Comparison of ENCODE assay signal across 14 cellular contexts in genomic region chr11:112797072-112797471, GRCh38.
DNase-seq lines count a peak whose midpoint lies in the region; ATAC-seq and TF ChIP-seq lines count a peak whose summit lies in the region.
"Had no signal": no experiment of that assay in that cellular context is flagged by ENCODE, and none has a peak within 500 bp of the region (broad histone marks: within the 10 kb centered on the region; RNA-seq: fewer than 3 reads in every experiment).

No MANE protein-coding gene starts in this region.

- ATAC-seq in GM23338 = peak; percentile 87
- ATAC-seq in gastroesophageal sphincter = no peak
- ATAC-seq: activated CD4-positive, alpha-beta T cell treated with anti-CD3 and anti-CD28 coated beads for 36 hours; stimulated activated naive CD8-positive, alpha-beta T cell treated with anti-CD3 and anti-CD28 coated beads, Interleukin-15, Interleukin-2, amounts not matched to agents 100 U/mL and 50 U/mL, for 24 hours; T-helper 17 cell had no signal

- H4K20me1 ChIP-seq in GM23338 (replicated peaks; ENCODE audit: insufficient read depth) = no peaks in the 10 kb centered on the region
- H4K20me1 ChIP-seq in hepatocyte (ENCODE audit: insufficient read depth, poor library complexity, severe bottlenecking) = no peaks in the 10 kb centered on the region
- H4K20me1 ChIP-seq: BLaER1 treated with 17β-estradiol and CSF1 and Interleukin-3, amounts not matched to agents 10 nM and 100 nM had no signal

- H3K36me3 Mint-ChIP-seq in GM23338 (ENCODE audit: low read depth) = no peaks in the 10 kb centered on the region

- no peaks in the 10 kb centered on the region for H3K79me2 ChIP-seq in GM23338 (replicated peaks; ENCODE audit: insufficient read depth)
- H3K79me2 ChIP-seq in hepatocyte = no peaks in the 10 kb centered on the region

- H3K4me1 Mint-ChIP-seq in GM23338 = peaks cover 30% of the 10 kb centered on the region

- H3K9me3 Mint-ChIP-seq in GM23338 = no peaks in the 10 kb centered on the region

- H3K27me3 Mint-ChIP-seq in GM23338 (ENCODE audit: insufficient read depth, low read depth, poor library complexity) = peaks cover 9% of the 10 kb centered on the region
- H3K27me3 Mint-ChIP-seq: activated CD4-positive, alpha-beta T cell treated with anti-CD3 and anti-CD28 coated beads for 36 hours had no signal

- no peak for TF ChIP-seq EP300 in gastroesophageal sphincter (IDR thresholded peaks at IDR 0.05)

- no peak overlapping the region; the same call in 2 of the 3 replicates for H3K4me3 Mint-ChIP-seq in GM23338
- H3K4me3 Mint-ChIP-seq: activated CD4-positive, alpha-beta T cell treated with anti-CD3 and anti-CD28 coated beads for 36 hours; T-helper 17 cell had no signal

- H3K4me2 ChIP-seq in GM23338 (peak overlapping the region; percentile 68), hepatocyte (no peak overlapping the region)

- H3K9me2 ChIP-seq in GM23338 (ENCODE audit: insufficient read depth) (no peaks in the 10 kb centered on the region; the same call in 1 of the 2 replicates), hepatocyte (replicated peaks; ENCODE audit: insufficient read depth) (no peaks in the 10 kb centered on the region)

- no peaks in the 10 kb centered on the region for H3K27me3 ChIP-seq in GM23338 (ENCODE audit: insufficient read depth)
- no peaks in the 10 kb centered on the region for H3K27me3 ChIP-seq in hepatocyte
- no peaks in the 10 kb centered on the region for H3K27me3 ChIP-seq in gastroesophageal sphincter
- H3K27me3 ChIP-seq in spleen (replicated peaks in 1 of 7) = no peaks in the 10 kb centered on the region
- H3K27me3 ChIP-seq: BLaER1 treated with 17β-estradiol and CSF1 and Interleukin-3, amounts not matched to agents 10 nM and 100 nM had no signal

- H3K4me1 ChIP-seq in GM23338 (ENCODE audit: insufficient read depth) = peaks cover 11% of the 10 kb centered on the region
- peaks cover 8% of the 10 kb centered on the region for H3K4me1 ChIP-seq in hepatocyte (ENCODE audit: insufficient read depth)
- peaks cover 0 to 49% (median 15%) of the 10 kb centered on the region in 3 donors for H3K4me1 ChIP-seq in gastroesophageal sphincter
- no peaks in the 10 kb centered on the region for H3K4me1 ChIP-seq in spleen

- DNase-seq in GM23338 (ENCODE audit: low spot score) (peak; percentile 82), NCI-H446 treated with DMSO at 0.1 percent for 48 hours (lab: John Stamatoyannopoulos, UW) (peak; percentile 65), hepatocyte (ENCODE audit: low spot score) (peak; percentile 27), renal cortical epithelial cell (ENCODE audit: low read depth) (peak; percentile 36), spleen (no peak)
- no peak for DNase-seq in NK-92 treated with Interleukin-12 subunit alpha and Interleukin-12 subunit beta, amount 100 ng/mL, for 24 hours (lab: John Stamatoyannopoulos, UW)
- DNase-seq in activated effector memory CD4-positive, alpha-beta T cell treated with anti-CD3 and anti-CD28 coated beads, Interleukin-2, amount 50 U/mL, for 16 hours = no peak
- DNase-seq: activated CD4-positive, alpha-beta T cell treated with anti-CD3 and anti-CD28 coated beads for 36 hours; EL; NCI-H2171; stimulated activated naive CD8-positive, alpha-beta T cell treated with anti-CD3 and anti-CD28 coated beads, Interleukin-15, Interleukin-2, amounts not matched to agents 100 U/mL and 50 U/mL, for 24 hours; T-helper 17 cell had no signal

- H3K27ac Mint-ChIP-seq in GM23338 = peak overlapping the region; percentile 81
- H3K27ac Mint-ChIP-seq: activated CD4-positive, alpha-beta T cell treated with anti-CD3 and anti-CD28 coated beads for 36 hours; T-helper 17 cell had no signal

- H3K4me3 ChIP-seq in GM23338 (no peak overlapping the region; the same call in 1 of the 2 replicates), hepatocyte (no peak overlapping the region), gastroesophageal sphincter (no peak overlapping the region), spleen (no peak overlapping the region)
- H3K4me3 ChIP-seq: BLaER1 treated with 17β-estradiol and CSF1 and Interleukin-3, amounts not matched to agents 10 nM and 100 nM had no signal

- no peak for TF ChIP-seq POLR2A in gastroesophageal sphincter (IDR thresholded peaks at IDR 0.05)
- TF ChIP-seq POLR2A in spleen (IDR thresholded peaks at IDR 0.05) = no peak

- H2AFZ ChIP-seq in GM23338 (peak overlapping the region; percentile 70; the same call in 1 of the 2 replicates), hepatocyte (no peak overlapping the region)

- no peak for TF ChIP-seq CTCF in GM23338 (conservative IDR thresholded peaks at IDR 0.05; ENCODE audit: low read depth in 2 of 2)
- no peak for TF ChIP-seq CTCF in hepatocyte (IDR thresholded peaks at IDR 0.05; ENCODE audit: poor library complexity)
- no peak for TF ChIP-seq CTCF in gastroesophageal sphincter (IDR thresholded peaks at IDR 0.05)
- no peak for TF ChIP-seq CTCF in spleen (IDR thresholded peaks at IDR 0.05 in 8 of 11, conservative IDR thresholded peaks at IDR 0.05 in 3 of 11)

- 26% methylated on average over 2 of the region's 2 CpGs for WGBS in hepatocyte (ENCODE audit: low lambda C conversion rate, missing lambda C conversion rate)
- WGBS in gastroesophageal sphincter (ENCODE audit: low coverage in 1 of 2), 2 donors = 50 to 67% methylated on average over 1 to 2 of the region's 2 CpGs
- 58 to 80% (median 71%) methylated on average over 2 of the region's 2 CpGs for WGBS in spleen, 5 donors

- intact Hi-C loops in spleen (cut with DNase I; ENCODE audit: low total_unique reads) = no loop called here

- no peaks in the 10 kb centered on the region for H3F3A ChIP-seq in GM23338 (replicated peaks; ENCODE audit: low read depth)

- H3K9me3 ChIP-seq in hepatocyte (ENCODE audit: low read depth) (no peaks in the 10 kb centered on the region), gastroesophageal sphincter (no peaks in the 10 kb centered on the region), spleen (no peaks in the 10 kb centered on the region)
- H3K9me3 ChIP-seq: BLaER1 treated with 17β-estradiol and CSF1 and Interleukin-3, amounts not matched to agents 10 nM and 100 nM had no signal

- H3K27ac ChIP-seq in GM23338 (ENCODE audit: low read depth) (no peak overlapping the region), hepatocyte (no peak overlapping the region), gastroesophageal sphincter (peak overlapping the region in 2 of 4 donors; percentile 71 to 84), spleen (no peak overlapping the region)
- H3K27ac ChIP-seq: BLaER1 treated with 17β-estradiol and CSF1 and Interleukin-3, amounts not matched to agents 10 nM and 100 nM had no signal

- no peaks in the 10 kb centered on the region for H3K36me3 ChIP-seq in GM23338 (ENCODE audit: insufficient read depth)
- H3K36me3 ChIP-seq in hepatocyte (replicated peaks; ENCODE audit: insufficient read depth, low read depth) = no peaks in the 10 kb centered on the region
- H3K36me3 ChIP-seq in gastroesophageal sphincter = no peaks in the 10 kb centered on the region
- no peaks in the 10 kb centered on the region for H3K36me3 ChIP-seq in spleen
- H3K36me3 ChIP-seq: BLaER1 treated with 17β-estradiol and CSF1 and Interleukin-3, amounts not matched to agents 10 nM and 100 nM had no signal

TF ChIP-seq in GM23338, 12 proteins besides CTCF, POLR2A, EP300 and RAD21 (continues in another document):
- TF ChIP-seq ZNF114 (CRISPR knock-in tag; IDR thresholded peaks at IDR 0.05) (0 out of 2 replicates have a peak, but pooled peaks have one; percentile 34), JUNB (IDR thresholded peaks at IDR 0.05; ENCODE audit: unreplicated experiment) (no peak)

Comparison
In these comparisons a context has a peak if more than half of its experiments do, and no peak if none do; other contexts are left out.
1. DNase-seq: peak in GM23338 (single experiment), NCI-H446 treated with DMSO at 0.1 percent for 48 hours (single experiment), hepatocyte (single experiment) and renal cortical epithelial cell (single experiment); none in NK-92 treated with Interleukin-12 subunit alpha and Interleukin-12 subunit beta, amount 100 ng/mL, for 24 hours (single experiment), activated effector memory CD4-positive, alpha-beta T cell treated with anti-CD3 and anti-CD28 coated beads, Interleukin-2, amount 50 U/mL, for 16 hours (single experiment) and spleen (single experiment).